Comparison of ENCODE assay signal across 7 cellular contexts in genomic region chr11:832529-833113, GRCh38.
DNase-seq lines count a peak whose midpoint lies in the region; ATAC-seq, FAIRE-seq and TF ChIP-seq lines count a peak whose summit lies in the region.

Gene CD151, plus strand, starts transcription at chr11:832952. Its CDS starts 3,118 bp downstream, at chr11:836070.

- FAIRE-seq in RCC 7860 (lab: Jason Lieb, UNC) = no peak

- in situ Hi-C loops in astrocyte of the cerebellum (cut with HindIII; ENCODE audit: low sequenced_read_pairs) = no loop called here

- ATAC-seq in HG02763 (IDR thresholded peaks at IDR 0.05; ENCODE audit: unreplicated experiment) = peak; percentile 41

- peak within 1 kb of the TSS; percentile 72 for H3K4me3 ChIP-seq in astrocyte of the cerebellum (ENCODE audit: low read depth, low read length)

- TF ChIP-seq CTCF in GM10266 (IDR thresholded peaks at IDR 0.05; ENCODE audit: control insufficient read depth, insufficient read depth, low read depth, missing control alignments) (no peak), astrocyte of the cerebellum (IDR thresholded peaks at IDR 0.05; ENCODE audit: low read depth, low read length, missing control alignments) (no peak)

- DNase-seq in GM10266 (ENCODE audit: extremely low spot score) = peak; percentile 90
- DNase-seq in RCC 7860 (ENCODE audit: low spot score) = peak; percentile 59
- DNase-seq in astrocyte of the cerebellum (ENCODE audit: low read depth) = no peak
- peak; percentile 80 for DNase-seq in hepatic stellate cell (ENCODE audit: low spot score)
- DNase-seq in retina = peak; percentile 89
- no peak for DNase-seq in GM19240 (ENCODE audit: insufficient read length, low spot score)

Comparison
In these comparisons a context has a peak if more than half of its experiments do, and no peak if none do; other contexts are left out.
1. DNase-seq: peak in GM10266 (single experiment), RCC 7860 (single experiment), hepatic stellate cell (single experiment) and retina (single experiment); none in astrocyte of the cerebellum (single experiment) and GM19240 (single experiment).